1 cellular context compared by ENCODE assay signal in genomic region chr9:137127301-137128157, GRCh38.
TF ChIP-seq lines count a peak whose summit lies in the region.

No MANE protein-coding gene starts in this region.

TF ChIP-seq in K562, 482 proteins besides CTCF, POLR2A, EP300 and RAD21 (continued from another document and continues in another):
- TF ChIP-seq ZBTB11 (CRISPR knock-in tag; IDR thresholded peaks at IDR 0.05): peak in 2 of 3 experiments; percentile 36 to 96; a peak in 3 of 6 replicates
- peak; percentile 54; the same call in 1 of the 2 replicates for TF ChIP-seq RB1 (IDR thresholded peaks at IDR 0.05; ENCODE audit: low read depth)
- TF ChIP-seq, protein P1, sequence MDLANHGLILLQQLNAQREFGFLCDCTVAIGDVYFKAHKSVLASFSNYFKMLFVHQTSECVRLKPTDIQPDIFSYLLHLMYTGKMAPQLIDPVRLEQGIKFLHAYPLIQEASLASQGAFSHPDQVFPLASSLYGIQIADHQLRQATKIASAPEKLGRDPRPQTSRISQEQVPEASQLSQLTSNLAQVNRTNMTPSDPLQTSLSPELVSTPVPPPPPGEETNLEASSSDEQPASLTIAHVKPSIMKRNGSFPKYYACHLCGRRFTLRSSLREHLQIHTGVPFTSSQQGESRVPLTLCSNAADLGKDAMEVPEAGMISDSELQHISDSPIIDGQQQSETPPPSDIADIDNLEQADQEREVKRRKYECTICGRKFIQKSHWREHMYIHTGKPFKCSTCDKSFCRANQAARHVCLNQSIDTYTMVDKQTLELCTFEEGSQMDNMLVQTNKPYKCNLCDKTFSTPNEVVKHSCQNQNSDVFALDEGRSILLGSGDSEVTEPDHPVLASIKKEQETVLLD (IDR thresholded peaks at IDR 0.05): peak; percentile 33; the same call in 1 of the 2 replicates
- TF ChIP-seq BCOR (IDR thresholded peaks at IDR 0.05): 0 out of 2 replicates have a peak, but pooled peaks have one; percentile 21
- 0 out of 2 replicates have a peak, but pooled peaks have one; percentile 33 for TF ChIP-seq FOXP1 (CRISPR knock-in tag; IDR thresholded peaks at IDR 0.05)
- TF ChIP-seq ATF7 (IDR thresholded peaks at IDR 0.05): peak; percentile 57
- TF ChIP-seq, protein P2, sequence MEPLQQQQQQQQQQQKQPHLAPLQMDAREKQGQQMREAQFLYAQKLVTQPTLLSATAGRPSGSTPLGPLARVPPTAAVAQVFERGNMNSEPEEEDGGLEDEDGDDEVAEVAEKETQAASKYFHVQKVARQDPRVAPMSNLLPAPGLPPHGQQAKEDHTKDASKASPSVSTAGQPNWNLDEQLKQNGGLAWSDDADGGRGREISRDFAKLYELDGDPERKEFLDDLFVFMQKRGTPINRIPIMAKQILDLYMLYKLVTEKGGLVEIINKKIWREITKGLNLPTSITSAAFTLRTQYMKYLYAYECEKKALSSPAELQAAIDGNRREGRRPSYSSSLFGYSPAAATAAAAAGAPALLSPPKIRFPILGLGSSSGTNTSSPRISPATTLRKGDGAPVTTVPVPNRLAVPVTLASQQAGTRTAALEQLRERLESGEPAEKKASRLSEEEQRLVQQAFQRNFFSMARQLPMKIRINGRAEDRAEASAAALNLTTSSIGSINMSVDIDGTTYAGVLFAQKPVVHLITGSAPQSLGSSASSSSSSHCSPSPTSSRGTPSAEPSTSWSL (CRISPR knock-in tag; IDR thresholded peaks at IDR 0.05; ENCODE audit: borderline replicate concordance): no peak
- no peak for TF ChIP-seq MEIS2 (IDR thresholded peaks at IDR 0.05; ENCODE audit: partially characterized antibody)
- peak; percentile 51 for TF ChIP-seq TAF1 (IDR thresholded peaks at IDR 0.05; ENCODE audit: control insufficient read depth, extremely low read depth, insufficient read depth, low read length, severe bottlenecking)
- 0 out of 2 replicates have a peak, but pooled peaks have one; percentile 51 for TF ChIP-seq NBN (IDR thresholded peaks at IDR 0.05; ENCODE audit: low read depth)
- peak; percentile 64 for TF ChIP-seq L3MBTL2 (IDR thresholded peaks at IDR 0.05)
- peak; percentile 34; the same call in 1 of the 2 replicates for TF ChIP-seq TEAD4 (IDR thresholded peaks at IDR 0.05; ENCODE audit: low read length)
- no peak for TF ChIP-seq TEAD4 (CRISPR knock-in tag; IDR thresholded peaks at IDR 0.05; ENCODE audit: borderline replicate concordance)
- TF ChIP-seq ZNF3 (CRISPR knock-in tag; IDR thresholded peaks at IDR 0.05): no peak
- TF ChIP-seq SUPT5H (IDR thresholded peaks at IDR 0.05): 0 out of 2 replicates have a peak, but pooled peaks have one; percentile 40
- TF ChIP-seq ARNT (IDR thresholded peaks at IDR 0.05): 0 out of 4 replicates have a peak, but pooled peaks of 1 of the 2 experiments have one; percentile 71
- no peak for TF ChIP-seq JUNB (CRISPR knock-in tag; conservative IDR thresholded peaks at IDR 0.05)
- TF ChIP-seq NFIX (CRISPR knock-in tag; IDR thresholded peaks at IDR 0.05; ENCODE audit: low read depth): no peak
- peak in 1 of 2 experiments; percentile 53; a peak in 1 of 4 replicates for TF ChIP-seq SRF (CRISPR knock-in tag; IDR thresholded peaks at IDR 0.05)
- TF ChIP-seq AFF1 (IDR thresholded peaks at IDR 0.05; ENCODE audit: low read depth in 1 of 2, partially characterized antibody in 2 of 2): peak; percentile 35 to 60
- TF ChIP-seq, protein P3, sequence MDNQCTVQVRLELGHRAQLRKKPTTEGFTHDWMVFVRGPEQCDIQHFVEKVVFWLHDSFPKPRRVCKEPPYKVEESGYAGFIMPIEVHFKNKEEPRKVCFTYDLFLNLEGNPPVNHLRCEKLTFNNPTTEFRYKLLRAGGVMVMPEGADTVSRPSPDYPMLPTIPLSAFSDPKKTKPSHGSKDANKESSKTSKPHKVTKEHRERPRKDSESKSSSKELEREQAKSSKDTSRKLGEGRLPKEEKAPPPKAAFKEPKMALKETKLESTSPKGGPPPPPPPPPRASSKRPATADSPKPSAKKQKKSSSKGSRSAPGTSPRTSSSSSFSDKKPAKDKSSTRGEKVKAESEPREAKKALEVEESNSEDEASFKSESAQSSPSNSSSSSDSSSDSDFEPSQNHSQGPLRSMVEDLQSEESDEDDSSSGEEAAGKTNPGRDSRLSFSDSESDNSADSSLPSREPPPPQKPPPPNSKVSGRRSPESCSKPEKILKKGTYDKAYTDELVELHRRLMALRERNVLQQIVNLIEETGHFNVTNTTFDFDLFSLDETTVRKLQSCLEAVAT (IDR thresholded peaks at IDR 0.05): peak in 1 of 2 experiments; percentile 31; a peak in 1 of 4 replicates
- TF ChIP-seq CBFA2T2 (conservative IDR thresholded peaks at IDR 0.05): peak; percentile 39
- TF ChIP-seq MAZ (CRISPR knock-in tag; conservative IDR thresholded peaks at IDR 0.05 in 1 of 2, IDR thresholded peaks at IDR 0.05 in 1 of 2): peak in 1 of 2 experiments; percentile 31; a peak in 1 of 4 replicates
- 0 out of 2 replicates have a peak, but pooled peaks have one; percentile 26 for TF ChIP-seq MYC (IDR thresholded peaks at IDR 0.05; ENCODE audit: low read depth, low read length)
- TF ChIP-seq MYC (CRISPR knock-in tag; IDR thresholded peaks at IDR 0.05; ENCODE audit: borderline replicate concordance, low read depth): no peak
- TF ChIP-seq ZKSCAN1 (IDR thresholded peaks at IDR 0.05; ENCODE audit: low read depth, low read length): 0 out of 2 replicates have a peak, but pooled peaks have one; percentile 5
- TF ChIP-seq ZNF75A (CRISPR knock-in tag; IDR thresholded peaks at IDR 0.05): peak; percentile 84
- peak; percentile 39 for TF ChIP-seq ASH1L (IDR thresholded peaks at IDR 0.05; ENCODE audit: borderline replicate concordance, low read depth, partially characterized antibody)
- peak; percentile 23 to 63; a peak in 2 of 4 replicates for TF ChIP-seq SIN3A (IDR thresholded peaks at IDR 0.05; ENCODE audit: borderline replicate concordance in 2 of 2, control insufficient read depth in 1 of 2, low read depth in 2 of 2, low read length in 2 of 2)
- TF ChIP-seq KAT8 (IDR thresholded peaks at IDR 0.05; ENCODE audit: low read depth): no peak
- TF ChIP-seq EP400 (IDR thresholded peaks at IDR 0.05): peak; percentile 37; the same call in 1 of the 2 replicates
- no peak for TF ChIP-seq SRSF3 (IDR thresholded peaks at IDR 0.05; ENCODE audit: insufficient read depth, low read length)
- no peak for TF ChIP-seq ATF1 (CRISPR knock-in tag; IDR thresholded peaks at IDR 0.05)
- peak; percentile 38; the same call in 1 of the 2 replicates for TF ChIP-seq ATF1 (tag; IDR thresholded peaks at IDR 0.05)
- peak; percentile 23; the same call in 1 of the 2 replicates for TF ChIP-seq SNIP1 (IDR thresholded peaks at IDR 0.05; ENCODE audit: low read depth)
- TF ChIP-seq CBFA2T3 (IDR thresholded peaks at IDR 0.05): peak; percentile 49; the same call in 1 of the 2 replicates
- TF ChIP-seq ETV5 (CRISPR knock-in tag; IDR thresholded peaks at IDR 0.05; ENCODE audit: low read depth): peak; percentile 73
- TF ChIP-seq ZNF668 (CRISPR knock-in tag; IDR thresholded peaks at IDR 0.05): no peak
- no peak for TF ChIP-seq COPS2 (conservative IDR thresholded peaks at IDR 0.05)
- TF ChIP-seq PHF8 (IDR thresholded peaks at IDR 0.05; ENCODE audit: borderline replicate concordance, low read length): peak; percentile 36; the same call in 1 of the 2 replicates
- peak; percentile 61; the same call in 1 of the 2 replicates for TF ChIP-seq ZNF12 (CRISPR knock-in tag; IDR thresholded peaks at IDR 0.05)
- peak; percentile 32; the same call in 1 of the 2 replicates for TF ChIP-seq RBFOX2 (IDR thresholded peaks at IDR 0.05; ENCODE audit: low read depth, low read length)
- TF ChIP-seq DACH1 (IDR thresholded peaks at IDR 0.05; ENCODE audit: partially characterized antibody): peak; percentile 71
- peak; percentile 26; the same call in 1 of the 2 replicates for TF ChIP-seq ZFX (CRISPR knock-in tag; IDR thresholded peaks at IDR 0.05)
- peak; percentile 66; the same call in 1 of the 2 replicates for TF ChIP-seq NCOA1 (IDR thresholded peaks at IDR 0.05; ENCODE audit: low read depth)
- TF ChIP-seq SMARCE1 (IDR thresholded peaks at IDR 0.05): 0 out of 2 replicates have a peak, but pooled peaks have one; percentile 56
- no peak for TF ChIP-seq OTX1 (CRISPR knock-in tag; IDR thresholded peaks at IDR 0.05)
- peak; percentile 48 for TF ChIP-seq TAL1 (IDR thresholded peaks at IDR 0.05)
- TF ChIP-seq BRD4 (IDR thresholded peaks at IDR 0.05): no peak
- TF ChIP-seq POLR2AphosphoS5 (IDR thresholded peaks at IDR 0.05; ENCODE audit: control insufficient read depth, insufficient read depth, low read depth, low read length): peak; percentile 33; the same call in 1 of the 2 replicates
- TF ChIP-seq TRIM24 (IDR thresholded peaks at IDR 0.05): 0 out of 4 replicates have a peak, but pooled peaks of 1 of the 2 experiments have one; percentile 17
- TF ChIP-seq, protein P4, sequence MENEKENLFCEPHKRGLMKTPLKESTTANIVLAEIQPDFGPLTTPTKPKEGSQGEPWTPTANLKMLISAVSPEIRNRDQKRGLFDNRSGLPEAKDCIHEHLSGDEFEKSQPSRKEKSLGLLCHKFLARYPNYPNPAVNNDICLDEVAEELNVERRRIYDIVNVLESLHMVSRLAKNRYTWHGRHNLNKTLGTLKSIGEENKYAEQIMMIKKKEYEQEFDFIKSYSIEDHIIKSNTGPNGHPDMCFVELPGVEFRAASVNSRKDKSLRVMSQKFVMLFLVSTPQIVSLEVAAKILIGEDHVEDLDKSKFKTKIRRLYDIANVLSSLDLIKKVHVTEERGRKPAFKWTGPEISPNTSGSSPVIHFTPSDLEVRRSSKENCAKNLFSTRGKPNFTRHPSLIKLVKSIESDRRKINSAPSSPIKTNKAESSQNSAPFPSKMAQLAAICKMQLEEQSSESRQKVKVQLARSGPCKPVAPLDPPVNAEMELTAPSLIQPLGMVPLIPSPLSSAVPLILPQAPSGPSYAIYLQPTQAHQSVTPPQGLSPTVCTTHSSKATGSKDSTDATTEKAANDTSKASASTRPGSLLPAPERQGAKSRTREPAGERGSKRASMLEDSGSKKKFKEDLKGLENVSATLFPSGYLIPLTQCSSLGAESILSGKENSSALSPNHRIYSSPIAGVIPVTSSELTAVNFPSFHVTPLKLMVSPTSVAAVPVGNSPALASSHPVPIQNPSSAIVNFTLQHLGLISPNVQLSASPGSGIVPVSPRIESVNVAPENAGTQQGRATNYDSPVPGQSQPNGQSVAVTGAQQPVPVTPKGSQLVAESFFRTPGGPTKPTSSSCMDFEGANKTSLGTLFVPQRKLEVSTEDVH (IDR thresholded peaks at IDR 0.05; ENCODE audit: low read depth, partially characterized antibody): peak; percentile 97
- TF ChIP-seq CBX3 (IDR thresholded peaks at IDR 0.05; ENCODE audit: borderline replicate concordance in 1 of 2, low read length in 2 of 2): peak in 1 of 2 experiments; percentile 11; a peak in 1 of 3 replicates
- peak; percentile 74 for TF ChIP-seq DPF2 (IDR thresholded peaks at IDR 0.05)
